Comparison of ENCODE assay signal across 24 cellular contexts in genomic region chr3:67601385-67601784, GRCh38. TPM values are rescaled to one million over a fixed set of nuclear protein-coding genes. Genes with fewer than 3 reads are reported as not detected.
A peak's percentile ranks its signal among the peaks of the same experiment; 100 is the strongest.
DNase-seq lines count a peak whose midpoint lies in the region; TF ChIP-seq lines count a peak whose summit lies in the region.
"Had no signal": no experiment of that assay in that cellular context is flagged by ENCODE, and none has a peak within 500 bp of the region (broad histone marks: within the 10 kb centered on the region; RNA-seq: fewer than 3 reads in every experiment).

No MANE protein-coding gene starts in this region.

- no peaks in the 10 kb centered on the region for H3K36me3 ChIP-seq in effector memory CD4-positive, alpha-beta T cell (ENCODE audit: control insufficient read depth, insufficient read depth, low read length)
- H3K36me3 ChIP-seq in trophoblast cell (ENCODE audit: control insufficient read depth in 1 of 2, insufficient read depth in 2 of 2, low read length in 2 of 2), result no peaks in the 10 kb centered on the region
- peaks cover 16% of the 10 kb centered on the region for H3K36me3 ChIP-seq in Karpas-422 (ENCODE audit: insufficient read depth, low read length)
- H3K36me3 ChIP-seq: neutrophil, WERI-Rb-1 had no signal

- intact Hi-C loops in activated CD4-positive, alpha-beta memory T cell treated with anti-CD3 and anti-CD28 coated beads for 36 hours (cut with micrococcal nuclease), result loop anchor here (10.0 kb wide), 1 partner anchor 487 kb away; no protein-coding TSS in a partner anchor
- intact Hi-C loops in lower leg skin (cut with DNase I; ENCODE audit: low total_unique reads), result no loop called here

- H3K4me1 ChIP-seq in effector memory CD4-positive, alpha-beta T cell (ENCODE audit: control insufficient read depth, insufficient read depth, low read length, poor library complexity, severe bottlenecking), result peaks cover 39% of the 10 kb centered on the region
- H3K4me1 ChIP-seq in trophoblast cell (ENCODE audit: control insufficient read depth in 1 of 2, insufficient read depth in 2 of 2, low read length in 2 of 2) (no peaks in the 10 kb centered on the region), Karpas-422 (ENCODE audit: low read length) (peaks cover 3% of the 10 kb centered on the region)

- peaks cover 41% of the 10 kb centered on the region for H3K36me3 Mint-ChIP-seq in activated CD4-positive, alpha-beta memory T cell treated with anti-CD3 and anti-CD28 coated beads for 36 hours
- H3K36me3 Mint-ChIP-seq in activated CD4-positive, alpha-beta memory T cell treated with anti-CD3 and anti-CD28 coated beads, Interleukin-2, amount 10 ng/mL, durations not matched to agents 7 days and 5 days (ENCODE audit: low read depth), result peaks cover 56% of the 10 kb centered on the region

- peak overlapping the region; percentile 12 for H3K27ac ChIP-seq in effector memory CD4-positive, alpha-beta T cell (ENCODE audit: insufficient read depth, low read length, poor library complexity, severe bottlenecking)
- no peak overlapping the region for H3K27ac ChIP-seq in trophoblast cell (ENCODE audit: low read depth, low read length)
- no peak overlapping the region for H3K27ac ChIP-seq in Karpas-422 (ENCODE audit: low read length)
- H3K27ac ChIP-seq: esophagus squamous epithelium, neutrophil, SJSA1, tibial nerve, WERI-Rb-1 had no signal

- no peak for TF ChIP-seq CTCF in lower leg skin (IDR thresholded peaks at IDR 0.05)

- H3K27ac Mint-ChIP-seq in activated CD4-positive, alpha-beta memory T cell treated with anti-CD3 and anti-CD28 coated beads for 36 hours, result peak overlapping the region; percentile 30
- H3K27ac Mint-ChIP-seq in activated CD4-positive, alpha-beta memory T cell treated with anti-CD3 and anti-CD28 coated beads, Interleukin-2, amount 10 ng/mL, durations not matched to agents 7 days and 5 days, result no peak overlapping the region
- H3K27ac Mint-ChIP-seq: GM23338 had no signal

- no peak overlapping the region for H3K23ac ChIP-seq in trophoblast cell (ENCODE audit: low read length)

- no peak overlapping the region for H4K8ac ChIP-seq in trophoblast cell (ENCODE audit: low read depth, low read length)

- no peak overlapping the region for H3K14ac ChIP-seq in trophoblast cell (ENCODE audit: low read length)

- no peaks in the 10 kb centered on the region for H3K79me2 ChIP-seq in trophoblast cell (ENCODE audit: control insufficient read depth, insufficient read depth, low read length, poor library complexity)
- peaks cover 57% of the 10 kb centered on the region for H3K79me2 ChIP-seq in Karpas-422 (ENCODE audit: low read length)

- no peaks in the 10 kb centered on the region for H3K9me3 ChIP-seq in effector memory CD4-positive, alpha-beta T cell (ENCODE audit: control insufficient read depth, low read length)
- H3K9me3 ChIP-seq in trophoblast cell (ENCODE audit: insufficient read depth, low read depth, low read length) (no peaks in the 10 kb centered on the region), Karpas-422 (ENCODE audit: low read length) (no peaks in the 10 kb centered on the region)
- H3K9me3 ChIP-seq: Caco-2, esophagus squamous epithelium, neutrophil, SJSA1, tibial nerve had no signal

- H3K9ac ChIP-seq in trophoblast cell (ENCODE audit: low read length) (no peak overlapping the region), Karpas-422 (ENCODE audit: low read length) (no peak overlapping the region)

- DNase-seq in activated CD4-positive, alpha-beta memory T cell treated with anti-CD3 and anti-CD28 coated beads for 36 hours, result no peak
- DNase-seq in activated CD4-positive, alpha-beta memory T cell treated with anti-CD3 and anti-CD28 coated beads, Interleukin-2, amount 10 ng/mL, durations not matched to agents 7 days and 5 days, result no peak
- DNase-seq in M059J (ENCODE audit: low read depth) (peak; percentile 78), trophoblast cell (peak; percentile 35 to 77), lower leg skin (ENCODE audit: low spot score in 2 of 2) (no peak), Karpas-422 (no peak), HCEC 1CT (no peak)
- no peak for DNase-seq in effector memory CD4-positive, alpha-beta T cell
- DNase-seq: activated CD4-positive, alpha-beta T cell treated with anti-CD3 and anti-CD28 coated beads, Interleukin-2, amount 50 U/mL, for 48 hours; activated naive CD4-positive, alpha-beta T cell treated with Interleukin-2 at 50 U/mL for 16 hours; activated T-cell treated with anti-CD3 and anti-CD28 coated beads, Interleukin-2, amount 50 U/mL, for 4 hours; Caco-2; effector CD8-positive, alpha-beta T cell; esophagus squamous epithelium; NCI-H1105 treated with DMSO at 0.1 percent for 48 hours; NCI-H2081; NCI-H446; WERI-Rb-1 had no signal

- no peak overlapping the region for H4K91ac ChIP-seq in trophoblast cell (ENCODE audit: low read depth, low read length)

- CTCF ChIA-PET in activated CD4-positive, alpha-beta memory T cell treated with anti-CD3 and anti-CD28 coated beads for 36 hours (lab: Charles Lee), result interaction anchor here (1.0 kb wide), 1 partner anchor 188 kb away, joined by 4 read pairs; no protein-coding TSS in a partner anchor
- CTCF ChIA-PET in activated CD4-positive, alpha-beta memory T cell treated with anti-CD3 and anti-CD28 coated beads, Interleukin-2, amount 10 ng/mL, durations not matched to agents 7 days and 5 days (lab: Charles Lee), result interaction anchor here (1.2 to 1.4 kb wide), 2 partner anchors 12 to 54 kb away, joined by 3 to 6 read pairs; no protein-coding TSS in a partner anchor

- H3K27me3 Mint-ChIP-seq in activated CD4-positive, alpha-beta memory T cell treated with anti-CD3 and anti-CD28 coated beads for 36 hours, result no peaks in the 10 kb centered on the region
- no peaks in the 10 kb centered on the region for H3K27me3 Mint-ChIP-seq in activated CD4-positive, alpha-beta memory T cell treated with anti-CD3 and anti-CD28 coated beads, Interleukin-2, amount 10 ng/mL, durations not matched to agents 7 days and 5 days

- H3K4me1 Mint-ChIP-seq in activated CD4-positive, alpha-beta memory T cell treated with anti-CD3 and anti-CD28 coated beads for 36 hours (ENCODE audit: low read depth), result peaks cover 70% of the 10 kb centered on the region
- H3K4me1 Mint-ChIP-seq in activated CD4-positive, alpha-beta memory T cell treated with anti-CD3 and anti-CD28 coated beads, Interleukin-2, amount 10 ng/mL, durations not matched to agents 7 days and 5 days, result peaks cover 59% of the 10 kb centered on the region

- H3K79me1 ChIP-seq in trophoblast cell (ENCODE audit: low read length), result no peaks in the 10 kb centered on the region

- H4K12ac ChIP-seq in trophoblast cell (ENCODE audit: low read depth, low read length), result no peak overlapping the region

- no peak for TF ChIP-seq POLR2A in lower leg skin (IDR thresholded peaks at IDR 0.05)

- H2BK5ac ChIP-seq in trophoblast cell (ENCODE audit: low read depth, low read length, poor library complexity), result no peak overlapping the region

- no peaks in the 10 kb centered on the region for H3K27me3 ChIP-seq in effector memory CD4-positive, alpha-beta T cell (replicated peaks; ENCODE audit: control insufficient read depth, insufficient read depth, low read length, poor library complexity, severe bottlenecking)
- H3K27me3 ChIP-seq in trophoblast cell (ENCODE audit: insufficient read depth, low read length), result no peaks in the 10 kb centered on the region
- no peaks in the 10 kb centered on the region for H3K27me3 ChIP-seq in Karpas-422 (ENCODE audit: low read length)
- H3K27me3 ChIP-seq: esophagus squamous epithelium, neutrophil, SJSA1, tibial nerve had no signal

- whole genome bisulfite sequencing in trophoblast cell (ENCODE audit: extremely low coverage, insufficient coverage, insufficient read length), result no CpG with 5 or more reads among the region's 5 CpGs
- 58 to 60% methylated on average over 5 of the region's 5 CpGs for WGBS in lower leg skin, 2 donors

- H3K9me2 ChIP-seq in Karpas-422 (replicated peaks; ENCODE audit: insufficient read depth, low read length), result no peaks in the 10 kb centered on the region

- H3K4me3 Mint-ChIP-seq in activated CD4-positive, alpha-beta memory T cell treated with anti-CD3 and anti-CD28 coated beads for 36 hours, result no peak overlapping the region
- no peak overlapping the region for H3K4me3 Mint-ChIP-seq in activated CD4-positive, alpha-beta memory T cell treated with anti-CD3 and anti-CD28 coated beads, Interleukin-2, amount 10 ng/mL, durations not matched to agents 7 days and 5 days
- H3K4me3 Mint-ChIP-seq: activated T-cell treated with anti-CD3 and anti-CD28 coated beads, Interleukin-2, amount 50 U/mL, for 4 hours; GM23338 had no signal

- POLR2A ChIA-PET in activated CD4-positive, alpha-beta memory T cell treated with anti-CD3 and anti-CD28 coated beads for 36 hours (lab: Charles Lee), result no interaction called here
- POLR2A ChIA-PET in activated CD4-positive, alpha-beta memory T cell treated with anti-CD3 and anti-CD28 coated beads, Interleukin-2, amount 10 ng/mL, durations not matched to agents 7 days and 5 days (lab: Charles Lee), result no interaction called here

- no peaks in the 10 kb centered on the region for H3K9me3 Mint-ChIP-seq in activated CD4-positive, alpha-beta memory T cell treated with anti-CD3 and anti-CD28 coated beads for 36 hours
- H3K9me3 Mint-ChIP-seq in activated CD4-positive, alpha-beta memory T cell treated with anti-CD3 and anti-CD28 coated beads, Interleukin-2, amount 10 ng/mL, durations not matched to agents 7 days and 5 days, result no peaks in the 10 kb centered on the region
- H3K9me3 Mint-ChIP-seq: activated T-cell treated with anti-CD3 and anti-CD28 coated beads, Interleukin-2, amount 50 U/mL, for 4 hours; GM23338 had no signal

- no peak overlapping the region for H2AFZ ChIP-seq in trophoblast cell (ENCODE audit: insufficient read depth, low read length, poor library complexity)
- H2AFZ ChIP-seq in Karpas-422 (ENCODE audit: low read length), result no peak overlapping the region
- H2AFZ ChIP-seq: GM23338 had no signal

- H3K4ac ChIP-seq in trophoblast cell (ENCODE audit: low read depth, low read length), result no peak overlapping the region

- H2BK120ac ChIP-seq in trophoblast cell (ENCODE audit: insufficient read depth, low read length, poor library complexity), result no peak overlapping the region

- H4K20me1 ChIP-seq in Karpas-422 (ENCODE audit: insufficient read depth, low read depth, low read length), result no peaks in the 10 kb centered on the region

- H2BK12ac ChIP-seq in trophoblast cell (ENCODE audit: low read length), result no peak overlapping the region

- H3K18ac ChIP-seq in trophoblast cell (ENCODE audit: low read length), result no peak overlapping the region

- H2AK5ac ChIP-seq in trophoblast cell (ENCODE audit: low read length), result no peak overlapping the region

- no peak overlapping the region for H3K4me3 ChIP-seq in effector memory CD4-positive, alpha-beta T cell (ENCODE audit: insufficient read depth, low read depth, low read length, poor library complexity, severe bottlenecking)
- H3K4me3 ChIP-seq in trophoblast cell (ENCODE audit: low read depth, low read length), result no peak overlapping the region
- H3K4me3 ChIP-seq in lower leg skin (ENCODE audit: low read depth, poor library complexity, severe bottlenecking), result no peak overlapping the region
- no peak overlapping the region for H3K4me3 ChIP-seq in Karpas-422 (ENCODE audit: low read length)
- H3K4me3 ChIP-seq: esophagus squamous epithelium, GM23338, lung, SJSA1, smooth muscle cell, tibial nerve had no signal

- no peak overlapping the region for H3K4me2 ChIP-seq in trophoblast cell (ENCODE audit: low read length)
- no peak overlapping the region for H3K4me2 ChIP-seq in Karpas-422 (ENCODE audit: low read depth, low read length, poor library complexity, severe bottlenecking)
- H3K4me2 ChIP-seq: GM23338, smooth muscle cell had no signal

RNA-seq across cellular contexts. Expression of gene SUCLG2, which starts 53.0 kb away (rescaled TPM):
- total RNA-seq in activated CD4-positive, alpha-beta memory T cell treated with anti-CD3 and anti-CD28 coated beads for 36 hours, result 10 to 100 TPM; 53.3 to 57.8 TPM
- 10 to 100 TPM; 46.9 to 48.5 TPM for total RNA-seq in activated CD4-positive, alpha-beta memory T cell treated with anti-CD3 and anti-CD28 coated beads, Interleukin-2, amount 10 ng/mL, durations not matched to agents 7 days and 5 days
- total RNA-seq in M059J (2014; rRNA removed; shearing (Covaris generic)), result 26.3 and 28.7 TPM in 2 replicates
- 22.7 and 24.4 TPM in 2 replicates for polyA plus RNA-seq in trophoblast cell (2013)
- 10 to 100 TPM; 38.7 to 42.9 (median 41.3) TPM for total RNA-seq in lower leg skin
- total RNA-seq in Karpas-422 (2014; rRNA removed; shearing (Covaris generic); ENCODE audit: low replicate concordance), result 49.0 and 53.6 TPM in 2 replicates

Comparison
In these comparisons a context has a peak if more than half of its experiments do, and no peak if none do; other contexts are left out.
1. DNase-seq: peak in M059J (single experiment) and trophoblast cell (2 of 2); none in activated CD4-positive, alpha-beta memory T cell treated with anti-CD3 and anti-CD28 coated beads for 36 hours (single experiment), activated CD4-positive, alpha-beta memory T cell treated with anti-CD3 and anti-CD28 coated beads, Interleukin-2, amount 10 ng/mL, durations not matched to agents 7 days and 5 days (single experiment), effector memory CD4-positive, alpha-beta T cell (0 of 3), lower leg skin (0 of 2), Karpas-422 (single experiment) and HCEC 1CT (single experiment).